ENCODE assay signal across 14 cellular contexts in genomic region chr9:12666813-12667212, GRCh38. TPM values are rescaled to one million over a fixed set of nuclear protein-coding genes. Genes with fewer than 3 reads are reported as not detected.
DNase-seq lines count a peak whose midpoint lies in the region; ATAC-seq and TF ChIP-seq lines count a peak whose summit lies in the region.
"Had no signal": no experiment of that assay in that cellular context is flagged by ENCODE, and none has a peak within 500 bp of the region (broad histone marks: within the 10 kb centered on the region; RNA-seq: fewer than 3 reads in every experiment).

No MANE protein-coding gene starts in this region.

- H4K91ac ChIP-seq in mesenchymal stem cell (ENCODE audit: low read length), result no peak overlapping the region

- no peak overlapping the region for H3K14ac ChIP-seq in mesenchymal stem cell (ENCODE audit: low read length in 2 of 2)

- TF ChIP-seq POLR2A in heart left ventricle (IDR thresholded peaks at IDR 0.05), result no peak

- 53 to 77% (median 62%) methylated on average over 2 of the region's 2 CpGs for WGBS in heart left ventricle, 4 donors
- WGBS in mesenchymal stem cell, result 59% methylated on average over 2 of the region's 2 CpGs

- no peaks in the 10 kb centered on the region for H4K20me1 ChIP-seq in osteoblast (ENCODE audit: insufficient read depth, low read length)

- H2AK5ac ChIP-seq in mesenchymal stem cell (ENCODE audit: low read length, severe bottlenecking), result no peak overlapping the region

- H3K79me1 ChIP-seq in mesenchymal stem cell (replicated peaks; ENCODE audit: low read length, poor library complexity, severe bottlenecking), result no peaks in the 10 kb centered on the region

- no peak overlapping the region for H2BK15ac ChIP-seq in mesenchymal stem cell (ENCODE audit: low read depth, poor library complexity, severe bottlenecking)

- no peak overlapping the region for H2AFZ ChIP-seq in osteoblast (ENCODE audit: low read length)
- H2AFZ ChIP-seq in mesenchymal stem cell (ENCODE audit: low read depth, low read length), result no peak overlapping the region
- H2AFZ ChIP-seq: parathyroid adenoma had no signal

- H3K9me3 ChIP-seq in osteoblast (ENCODE audit: low read depth, low read length), result no peaks in the 10 kb centered on the region
- H3K9me3 ChIP-seq in heart left ventricle, result no peaks in the 10 kb centered on the region
- H3K9me3 ChIP-seq in mesenchymal stem cell (ENCODE audit: control insufficient read depth, low read length), result no peaks in the 10 kb centered on the region
- H3K9me3 ChIP-seq: vagina had no signal

- H3K79me2 ChIP-seq in osteoblast (ENCODE audit: insufficient read depth, low read length), result no peaks in the 10 kb centered on the region
- H3K79me2 ChIP-seq: parathyroid adenoma had no signal

- H2BK120ac ChIP-seq in mesenchymal stem cell (ENCODE audit: low read depth, low read length), result no peak overlapping the region

- H3K9ac ChIP-seq in mesenchymal stem cell (ENCODE audit: low read length), result no peak overlapping the region
- H3K9ac ChIP-seq: parathyroid adenoma had no signal

- no peak overlapping the region for H2BK5ac ChIP-seq in mesenchymal stem cell (ENCODE audit: low read depth, low read length, poor library complexity, severe bottlenecking)

- H3K4me1 ChIP-seq in osteoblast (ENCODE audit: insufficient read depth, low read length) (no peaks in the 10 kb centered on the region), heart left ventricle (no peaks in the 10 kb centered on the region), mesenchymal stem cell (ENCODE audit: control insufficient read depth, insufficient read depth, low read depth, low read length) (no peaks in the 10 kb centered on the region)
- H3K4me1 ChIP-seq: parathyroid adenoma, vagina had no signal

- H3K4ac ChIP-seq in mesenchymal stem cell (ENCODE audit: low read depth in 1 of 2, low read length in 2 of 2), result no peak overlapping the region

- ATAC-seq in heart left ventricle, result no peak

- no peak overlapping the region for H4K8ac ChIP-seq in mesenchymal stem cell (ENCODE audit: low read length)

- intact Hi-C loops in heart left ventricle (cut with DNase I), result no loop called here

- in situ Hi-C loops in brain microvascular endothelial cell (cut with HindIII; ENCODE audit: low pct_ligation_motif_present, low sequenced_read_pairs), result no loop called here

- no peak overlapping the region for H2BK12ac ChIP-seq in mesenchymal stem cell (ENCODE audit: low read length in 2 of 2)

- H3K36me3 ChIP-seq in brain microvascular endothelial cell (replicated peaks) (no peaks in the 10 kb centered on the region), osteoblast (ENCODE audit: insufficient read depth, low read length) (no peaks in the 10 kb centered on the region), heart left ventricle (no peaks in the 10 kb centered on the region), mesenchymal stem cell (ENCODE audit: control insufficient read depth in 1 of 2, insufficient read depth in 2 of 2, low read depth in 1 of 2, low read length in 2 of 2) (no peaks in the 10 kb centered on the region)
- H3K36me3 ChIP-seq: vagina had no signal

- H3K27me3 ChIP-seq in brain microvascular endothelial cell (replicated peaks), result no peaks in the 10 kb centered on the region
- H3K27me3 ChIP-seq in osteoblast (ENCODE audit: insufficient read depth, low read length), result no peaks in the 10 kb centered on the region
- H3K27me3 ChIP-seq in heart left ventricle, result no peaks in the 10 kb centered on the region
- no peaks in the 10 kb centered on the region for H3K27me3 ChIP-seq in mesenchymal stem cell (ENCODE audit: control insufficient read depth in 1 of 2, insufficient read depth in 1 of 2, low read length in 2 of 2)
- H3K27me3 ChIP-seq: vagina had no signal

- H3K4me3 ChIP-seq in brain microvascular endothelial cell (ENCODE audit: low read depth, low read length), result no peak overlapping the region
- no peak overlapping the region for H3K4me3 ChIP-seq in osteoblast (ENCODE audit: insufficient read depth, low read length)
- no peak overlapping the region for H3K4me3 ChIP-seq in heart left ventricle
- no peak overlapping the region for H3K4me3 ChIP-seq in mesenchymal stem cell (ENCODE audit: insufficient read depth in 1 of 2, low read depth in 1 of 2, low read length in 2 of 2)
- H3K4me3 ChIP-seq: vagina had no signal

- no peak overlapping the region for H3K27ac ChIP-seq in brain microvascular endothelial cell
- no peak overlapping the region for H3K27ac ChIP-seq in osteoblast (ENCODE audit: low read depth, low read length)
- H3K27ac ChIP-seq in heart left ventricle, result no peak overlapping the region
- no peak overlapping the region for H3K27ac ChIP-seq in mesenchymal stem cell (ENCODE audit: low read length, poor library complexity, severe bottlenecking)
- H3K27ac ChIP-seq: parathyroid adenoma, RWPE1, vagina had no signal

- peak; percentile 34 for DNase-seq in NCI-H82 (lab: John Stamatoyannopoulos, UW)
- DNase-seq in NCI-H82 treated with DMSO at 0.1 percent for 48 hours (lab: John Stamatoyannopoulos, UW; ENCODE audit: unreplicated experiment), result no peak
- DNase-seq in M059J (ENCODE audit: low read depth), result peak; percentile 25
- DNase-seq in brain microvascular endothelial cell, result no peak
- no peak for DNase-seq in osteoblast (ENCODE audit: insufficient read length, low spot score, missing footprints)
- DNase-seq in NK-92 (lab: John Stamatoyannopoulos, UW; ENCODE audit: unreplicated experiment), result no peak
- DNase-seq in heart left ventricle, result no peak
- DNase-seq in mesenchymal stem cell, result no peak
- DNase-seq: activated naive CD4-positive, alpha-beta T cell treated with Interleukin-2 at 50 U/mL for 16 hours; Karpas-422; stimulated activated CD4-positive, alpha-beta T cell treated with anti-CD3 and anti-CD28 coated beads, Interleukin-2, amount 100 ng/mL, for 24 hours had no signal

- H3K4me2 ChIP-seq in osteoblast (ENCODE audit: insufficient read depth, low read length) (no peak overlapping the region), mesenchymal stem cell (ENCODE audit: low read length, poor library complexity, severe bottlenecking) (no peak overlapping the region)

- H3K23ac ChIP-seq in mesenchymal stem cell (ENCODE audit: low read length in 2 of 2), result no peak overlapping the region

- TF ChIP-seq CTCF in brain microvascular endothelial cell (IDR thresholded peaks at IDR 0.05; ENCODE audit: low read depth, low read length, missing control alignments), result peak; percentile 17
- TF ChIP-seq CTCF in osteoblast (IDR thresholded peaks at IDR 0.05; ENCODE audit: extremely low read depth, low read depth, low read length), result peak; percentile 29
- no peak for TF ChIP-seq CTCF in heart left ventricle (IDR thresholded peaks at IDR 0.05)

- no peak overlapping the region for H3K18ac ChIP-seq in mesenchymal stem cell (ENCODE audit: low read depth in 1 of 2, low read length in 2 of 2)

RNA-seq across cellular contexts. Expression of gene TYRP1, which starts 26.4 kb away (rescaled TPM):
- total RNA-seq in M059J (2014; rRNA removed; shearing (Covaris generic)), result 13.4 and 14.1 TPM in 2 replicates
- 0.36 TPM in 1 of 2 replicates, not detected in the other for total RNA-seq in osteoblast
- total RNA-seq in heart left ventricle, result 100 to 1,000 TPM in 3 of 9 donors, 10 to 100 TPM in 6; 51.7 to 122 (median 93.2) TPM
- 10 to 100 TPM; 12.7 to 15.6 TPM for polyA plus RNA-seq in heart left ventricle
- 36.8 TPM for polyA plus RNA-seq in mesenchymal stem cell (2013, experiment 1 of 2)
- 37.9 TPM for polyA plus RNA-seq in mesenchymal stem cell (2013, experiment 2 of 2)
- total RNA-seq: vagina had no signal

Comparison
In these comparisons a context has a peak if more than half of its experiments do, and no peak if none do; other contexts are left out.
1. DNase-seq: peak in NCI-H82 (single experiment) and M059J (single experiment); none in NCI-H82 treated with DMSO at 0.1 percent for 48 hours (single experiment), brain microvascular endothelial cell (single experiment), osteoblast (single experiment), NK-92 (single experiment), heart left ventricle (0 of 5) and mesenchymal stem cell (single experiment).
2. CTCF ChIP-seq: peak in brain microvascular endothelial cell (single experiment) and osteoblast (single experiment); none in heart left ventricle (0 of 12).
3. RNA of gene TYRP1, which starts 26.4 kb away (total RNA-seq): 51.7 to 122 TPM in heart left ventricle and 13.4 to 14.1 TPM in M059J; 0.36 TPM in osteoblast; every median in the first group is over 10 times any median in the second.